In the genomic region with DNA sequence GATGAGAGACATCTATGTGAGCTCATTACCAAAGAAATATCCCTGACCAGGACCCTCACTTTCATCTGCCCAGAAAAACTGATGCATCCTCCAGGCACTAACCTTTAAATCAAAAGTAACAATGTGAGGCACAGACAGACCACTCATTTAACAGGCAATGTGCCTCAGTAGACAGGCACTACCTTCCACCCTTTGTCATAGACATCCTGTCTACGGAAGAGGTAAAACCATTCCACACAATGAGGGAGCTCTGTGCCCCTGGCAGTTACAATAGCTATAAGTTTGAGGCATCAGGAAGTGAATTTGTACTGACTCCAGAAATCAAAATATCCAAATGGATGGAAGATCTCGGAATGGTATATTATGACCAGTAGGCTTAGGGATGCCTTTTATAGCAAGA, we compare ENCODE assay signal across 25 cellular contexts. TPM values are rescaled to one million over a fixed set of nuclear protein-coding genes. Genes with fewer than 3 reads are reported as not detected.
"Had no signal": no experiment of that assay in that cellular context is flagged by ENCODE, and none has a peak within 500 bp of the region (broad histone marks: within the 10 kb centered on the region; RNA-seq: fewer than 3 reads in every experiment).

No MANE protein-coding gene starts in this region.

- H3K27ac ChIP-seq: cardiac muscle cell, foreskin keratinocyte, VCaP had no signal

- H3K4me3 ChIP-seq: ascending aorta, cardiac muscle cell, coronary artery, esophagus muscularis mucosa, thoracic aorta, uterus had no signal

- FAIRE-seq: keratinocyte, TTC549 had no signal

- ATAC-seq: foreskin keratinocyte, left cardiac atrium, natural killer cell had no signal

- H3K4me1 ChIP-seq: uterus had no signal

- DNase-seq: activated CD4-positive, alpha-beta memory T cell treated with anti-CD3 and anti-CD28 coated beads for 36 hours; activated CD4-positive, alpha-beta T cell treated with anti-CD3 and anti-CD28 coated beads for 48 hours; activated CD8-positive, alpha-beta memory T cell treated with anti-CD3 and anti-CD28 coated beads, Interleukin-2, amount 50 U/mL, for 4 hours; activated effector memory CD4-positive, alpha-beta T cell treated with anti-CD3 and anti-CD28 coated beads, Interleukin-2, amount 50 U/mL, for 16 hours; activated naive CD4-positive, alpha-beta T cell treated with anti-CD3 and anti-CD28 coated beads for 36 hours; activated naive CD8-positive, alpha-beta T cell treated with anti-CD3 and anti-CD28 coated beads, Interleukin-2, amount 10 ng/mL, durations not matched to agents 7 days and 5 days; activated T-cell treated with anti-CD3 and anti-CD28 coated beads, Interleukin-2, amount 50 U/mL, for 1 hour; foreskin keratinocyte; left cardiac atrium; natural killer cell; right cardiac atrium; stimulated activated CD4-positive, alpha-beta T cell treated with anti-CD3 and anti-CD28 coated beads, Interleukin-15, amount 100 ng/mL, for 24 hours; stimulated activated CD4-positive, alpha-beta T cell treated with anti-CD3 and anti-CD28 coated beads, Interleukin-2, amount 100 ng/mL, for 24 hours; stimulated activated naive CD4-positive, alpha-beta T cell; T-helper 9 cell; trophoblast cell; uterus had no signal

- H3K9me3 ChIP-seq: ascending aorta, esophagus muscularis mucosa, thoracic aorta, uterus had no signal

- H3K36me3 ChIP-seq: ascending aorta, cardiac muscle cell, thoracic aorta, uterus had no signal

- H3K27me3 ChIP-seq: ascending aorta, cardiac muscle cell, esophagus muscularis mucosa, foreskin keratinocyte, uterus had no signal

RNA-seq across cellular contexts. Expression of gene CAVIN3, which starts 6.7 kb away (rescaled TPM):
- total RNA-seq: natural killer cell had no signal
